In the genomic region with DNA sequence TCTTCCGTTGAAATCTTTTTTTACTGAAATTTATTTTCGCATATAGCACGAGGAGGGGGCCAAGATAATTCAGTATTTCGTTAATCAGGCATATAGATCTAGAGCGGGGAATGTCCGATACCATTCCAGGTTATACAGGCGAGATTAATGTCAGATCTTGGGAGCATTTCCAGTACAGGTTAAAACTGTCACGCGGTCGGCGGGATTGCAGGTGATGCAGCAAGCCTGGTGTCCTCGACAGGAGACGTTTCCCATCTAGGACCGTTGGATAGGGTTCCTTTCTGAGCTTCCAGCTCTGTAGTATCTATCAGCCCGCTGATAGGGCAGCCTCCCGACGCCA, we compare ENCODE assay signal across 8 cellular contexts.
DNase-seq lines count a peak whose midpoint lies in the region; ATAC-seq lines count a peak whose summit lies in the region.

No MANE protein-coding gene starts in this region.

- H3K4me1 Mint-ChIP-seq in stimulated activated naive CD8-positive, alpha-beta T cell treated with anti-CD3 and anti-CD28 coated beads, Interleukin-15, Interleukin-2, amounts not matched to agents 100 ng/mL and 50 ng/mL, for 24 hours (ENCODE audit: low read depth) = peaks cover 45% of the 10 kb centered on the region

- peak overlapping the region; percentile 91 for H3K4me3 Mint-ChIP-seq in stimulated activated naive CD8-positive, alpha-beta T cell treated with anti-CD3 and anti-CD28 coated beads, Interleukin-15, Interleukin-2, amounts not matched to agents 100 ng/mL and 50 ng/mL, for 24 hours

- peaks cover 5% of the 10 kb centered on the region for H3K4me1 ChIP-seq in mucosa of stomach (ENCODE audit: control insufficient read depth, insufficient read depth, low read length)

- no peaks in the 10 kb centered on the region for H3K9me3 Mint-ChIP-seq in stimulated activated naive CD8-positive, alpha-beta T cell treated with anti-CD3 and anti-CD28 coated beads, Interleukin-15, Interleukin-2, amounts not matched to agents 100 ng/mL and 50 ng/mL, for 24 hours

- H3K36me3 Mint-ChIP-seq in stimulated activated naive CD8-positive, alpha-beta T cell treated with anti-CD3 and anti-CD28 coated beads, Interleukin-15, Interleukin-2, amounts not matched to agents 100 ng/mL and 50 ng/mL, for 24 hours (ENCODE audit: low read depth) = peaks cover 7% of the 10 kb centered on the region

- no peaks in the 10 kb centered on the region for H3K27me3 ChIP-seq in mucosa of stomach (ENCODE audit: control insufficient read depth, insufficient read depth, low read length)

- no peak for DNase-seq in stimulated activated naive CD8-positive, alpha-beta T cell treated with anti-CD3 and anti-CD28 coated beads, Interleukin-15, Interleukin-2, amounts not matched to agents 100 U/mL and 50 U/mL, for 24 hours
- DNase-seq in caudate nucleus (lab: John Stamatoyannopoulos, UW) (no peak), hippocampal formation (lab: John Stamatoyannopoulos, UW) (no peak), NCI-H2107 (lab: John Stamatoyannopoulos, UW) (no peak)

- H3K27ac Mint-ChIP-seq in stimulated activated naive CD8-positive, alpha-beta T cell treated with anti-CD3 and anti-CD28 coated beads, Interleukin-15, Interleukin-2, amounts not matched to agents 100 ng/mL and 50 ng/mL, for 24 hours = peak overlapping the region; percentile 88

- H3K27ac ChIP-seq in caudate nucleus (ENCODE audit: low read depth, low read length) = peak overlapping the region; percentile 82

- ATAC-seq in stimulated activated naive CD8-positive, alpha-beta T cell treated with anti-CD3 and anti-CD28 coated beads, Interleukin-15, Interleukin-2, amounts not matched to agents 100 U/mL and 50 U/mL, for 24 hours = no peak
- ATAC-seq in HG03432 (IDR thresholded peaks at IDR 0.05; ENCODE audit: unreplicated experiment) (no peak), GM21619 (IDR thresholded peaks at IDR 0.05; ENCODE audit: unreplicated experiment) (no peak)

- H3K9me3 ChIP-seq in mucosa of stomach (ENCODE audit: control insufficient read depth, low read length) = no peaks in the 10 kb centered on the region

- H3K9ac ChIP-seq in mucosa of stomach (ENCODE audit: low read length) = peak overlapping the region; percentile 90

- no peaks in the 10 kb centered on the region for H3K27me3 Mint-ChIP-seq in stimulated activated naive CD8-positive, alpha-beta T cell treated with anti-CD3 and anti-CD28 coated beads, Interleukin-15, Interleukin-2, amounts not matched to agents 100 ng/mL and 50 ng/mL, for 24 hours

- H3K4me3 ChIP-seq in mucosa of stomach (ENCODE audit: low read length) = peak overlapping the region; percentile 87

- no peaks in the 10 kb centered on the region for H3K36me3 ChIP-seq in mucosa of stomach (ENCODE audit: control insufficient read depth, insufficient read depth, low read length)
